8 cellular contexts compared by ENCODE assay signal in genomic region chr6:142946181-142946923, GRCh38. TPM values are rescaled to one million over a fixed set of nuclear protein-coding genes. Genes with fewer than 3 reads are reported as not detected.
DNase-seq lines count a peak whose midpoint lies in the region; ATAC-seq and TF ChIP-seq lines count a peak whose summit lies in the region.

No MANE protein-coding gene starts in this region.

- no peak for TF ChIP-seq CTCF in 22Rv1 (IDR thresholded peaks at IDR 0.05)

- peak overlapping the region; percentile 90 for H3K27ac ChIP-seq in 22Rv1

- DNase-seq in NCI-H446 (lab: John Stamatoyannopoulos, UW) (peak; percentile 92), cortex of kidney (lab: John Stamatoyannopoulos, UW) (peak; percentile 67), left lobe of liver (ENCODE audit: low spot score) (peak; percentile 97)
- DNase-seq in activated CD4-positive, alpha-beta T cell treated with anti-CD3 and anti-CD28 coated beads, Interleukin-2, amount 50 U/mL, for 24 hours (ENCODE audit: low read depth in 1 of 2, low spot score in 1 of 2), result peak; percentile 73 to 91
- peak; percentile 81 to 84 for DNase-seq in stimulated activated CD4-positive, alpha-beta T cell treated with anti-CD3 and anti-CD28 coated beads, Interleukin-1b, Interleukin-23, amount 100 ng/mL, for 4 hours (ENCODE audit: low read depth in 2 of 2)

- ATAC-seq in GM18520 (IDR thresholded peaks at IDR 0.05; ENCODE audit: unreplicated experiment) (peak; percentile 18), HG03135 (IDR thresholded peaks at IDR 0.05; ENCODE audit: unreplicated experiment) (peak; percentile 26), left lobe of liver (peak; percentile 72)

RNA-seq across cellular contexts. Expression of gene HIVEP2, which starts 1.4 kb away (rescaled TPM):
- total RNA-seq in left lobe of liver, result 3.0 TPM

Comparison
In these comparisons a context has a peak if more than half of its experiments do, and no peak if none do; other contexts are left out.
1. Peak in every context shown above with its lines: DNase-seq, ATAC-seq and H3K27ac ChIP-seq.
2. ATAC-seq: peak in every context shown above with its lines; median percentile 72 in left lobe of liver; 26 in HG03135; 18 in GM18520.